ENCODE assay signal across 15 cellular contexts in genomic region chr15:73110246-73110645, GRCh38. TPM values are rescaled to one million over a fixed set of nuclear protein-coding genes. Genes with fewer than 3 reads are reported as not detected.
DNase-seq lines count a peak whose midpoint lies in the region; ATAC-seq, FAIRE-seq and TF ChIP-seq lines count a peak whose summit lies in the region.
"Had no signal": no experiment of that assay in that cellular context is flagged by ENCODE, and none has a peak within 500 bp of the region (broad histone marks: within the 10 kb centered on the region; RNA-seq: fewer than 3 reads in every experiment).

No MANE protein-coding gene starts in this region.

- H3K4me1 ChIP-seq in mucosa of descending colon (ENCODE audit: low read depth), result peaks cover 7% of the 10 kb centered on the region
- H3K4me1 ChIP-seq in small intestine (ENCODE audit: control insufficient read depth in 2 of 2, insufficient read depth in 1 of 2, low read depth in 1 of 2, low read length in 1 of 2), result no peaks in the 10 kb centered on the region
- H3K4me1 ChIP-seq: Caco-2 had no signal

- peak overlapping the region; percentile 21 for H3K27ac Mint-ChIP-seq in T-helper 17 cell

- H3K4me3 Mint-ChIP-seq in T-helper 17 cell, result no peak overlapping the region
- H3K4me3 Mint-ChIP-seq: CD8-positive, alpha-beta memory T cell had no signal

- H3K9me3 ChIP-seq in T-helper 17 cell (ENCODE audit: control insufficient read depth, low read length, poor library complexity, severe bottlenecking) (no peaks in the 10 kb centered on the region), mucosa of descending colon (no peaks in the 10 kb centered on the region), small intestine (ENCODE audit: control insufficient read depth, low read depth) (no peaks in the 10 kb centered on the region)
- H3K9me3 ChIP-seq: BLaER1, Caco-2 had no signal

- no peak for TF ChIP-seq CTCF in epithelial cell of proximal tubule (conservative IDR thresholded peaks at IDR 0.05; ENCODE audit: low read depth, low read length)
- no peak for TF ChIP-seq CTCF in mucosa of descending colon (IDR thresholded peaks at IDR 0.05)

- DNase-seq in T-helper 17 cell, result no peak
- no peak for DNase-seq in epithelial cell of proximal tubule (ENCODE audit: low read depth)
- no peak for DNase-seq in mucosa of descending colon
- peak; percentile 87 for DNase-seq in small intestine
- no peak for DNase-seq in pons (ENCODE audit: low spot score)
- DNase-seq in DMS53 (lab: John Stamatoyannopoulos, UW), result no peak
- DNase-seq in MV-4-11 (lab: John Stamatoyannopoulos, UW), result no peak
- no peak for DNase-seq in Kasumi-1 (lab: John Stamatoyannopoulos, UW)
- DNase-seq: 8988T; AML-193; Caco-2; CD8-positive, alpha-beta memory T cell; GF-D8; HCEC 1CT had no signal

- WGBS in small intestine, 3 donors, result 13 to 52% (median 39%) methylated on average over 1 of the region's 1 CpG

- H3K27me3 Mint-ChIP-seq in T-helper 17 cell, result no peaks in the 10 kb centered on the region

- intact Hi-C loops in mucosa of descending colon (cut with DNase I, micrococcal nuclease), result no loop called here

- H3K4me3 ChIP-seq in epithelial cell of proximal tubule (ENCODE audit: low read depth, low read length) (peak overlapping the region; percentile 4), mucosa of descending colon (no peak overlapping the region), small intestine (ENCODE audit: low read depth in 1 of 2, low read length in 2 of 2) (no peak overlapping the region)
- H3K4me3 ChIP-seq: BLaER1 had no signal

- no peaks in the 10 kb centered on the region for H3K27me3 ChIP-seq in small intestine (ENCODE audit: control insufficient read depth in 2 of 2, insufficient read depth in 2 of 2, low read length in 2 of 2)
- H3K27me3 ChIP-seq: BLaER1 had no signal

- H3K27ac ChIP-seq in small intestine (ENCODE audit: low read depth in 1 of 2, low read length in 1 of 2), result no peak overlapping the region
- H3K27ac ChIP-seq: BLaER1 had no signal

- H3K4me1 Mint-ChIP-seq in T-helper 17 cell, result peaks cover 18% of the 10 kb centered on the region
- H3K4me1 Mint-ChIP-seq: CD8-positive, alpha-beta memory T cell had no signal

- no peak for ATAC-seq in T-helper 17 cell
- peak; percentile 93 for ATAC-seq in mucosa of descending colon

- FAIRE-seq in small intestine (lab: Jason Lieb, UNC), result peak; percentile 90

- no peaks in the 10 kb centered on the region for H3K36me3 Mint-ChIP-seq in T-helper 17 cell (ENCODE audit: low read depth)

- no peaks in the 10 kb centered on the region for H3K36me3 ChIP-seq in mucosa of descending colon (ENCODE audit: low read depth)
- H3K36me3 ChIP-seq in small intestine (ENCODE audit: control insufficient read depth in 2 of 2, insufficient read depth in 2 of 2, low read length in 2 of 2), result no peaks in the 10 kb centered on the region
- H3K36me3 ChIP-seq: BLaER1 had no signal

RNA-seq across cellular contexts. Expression of gene NEO1, which starts 58.0 kb away (rescaled TPM):
- total RNA-seq in T-helper 17 cell (10 to 100 TPM; 21.9 to 22.9 TPM), epithelial cell of proximal tubule (15.3 and 31.0 TPM in 2 replicates), mucosa of descending colon (100 to 1,000 TPM; 106 to 188 (median 166) TPM)
- 10 to 100 TPM in 2 of 3 donors, 1 to 10 TPM in 1; 8.4 to 28.8 (median 14.5) TPM for polyA plus RNA-seq in small intestine
